Comparison of ENCODE assay signal across 8 cellular contexts in genomic region chr11:125451400-125452124, GRCh38. TPM values are rescaled to one million over a fixed set of nuclear protein-coding genes. Genes with fewer than 3 reads are reported as not detected.
DNase-seq lines count a peak whose midpoint lies in the region; ATAC-seq lines count a peak whose summit lies in the region.

No MANE protein-coding gene starts in this region.

- no peaks in the 10 kb centered on the region for H3K9me3 Mint-ChIP-seq in activated naive CD4-positive, alpha-beta T cell treated with anti-CD3 and anti-CD28 coated beads for 36 hours

- ATAC-seq in GM19455 (IDR thresholded peaks at IDR 0.05; ENCODE audit: unreplicated experiment): no peak

- DNase-seq in activated naive CD4-positive, alpha-beta T cell treated with anti-CD3 and anti-CD28 coated beads for 36 hours: peak; percentile 49
- DNase-seq in activated naive CD4-positive, alpha-beta T cell (lab: John Stamatoyannopoulos, UW): no peak
- DNase-seq in NCI-H1092 treated with DMSO at 0.1 percent for 48 hours (lab: John Stamatoyannopoulos, UW) (peak; percentile 64), ecto neural progenitor cell (ENCODE audit: low spot score) (peak; percentile 90), midbrain (lab: John Stamatoyannopoulos, UW) (peak; percentile 92), HK-2 (ENCODE audit: unreplicated experiment) (no peak), GM03348 (ENCODE audit: low spot score) (no peak)

- H3K4me3 Mint-ChIP-seq in activated naive CD4-positive, alpha-beta T cell treated with anti-CD3 and anti-CD28 coated beads for 36 hours: no peak overlapping the region

- no peaks in the 10 kb centered on the region for H3K36me3 Mint-ChIP-seq in activated naive CD4-positive, alpha-beta T cell treated with anti-CD3 and anti-CD28 coated beads for 36 hours (ENCODE audit: low read depth)

- H3K27ac Mint-ChIP-seq in activated naive CD4-positive, alpha-beta T cell treated with anti-CD3 and anti-CD28 coated beads for 36 hours: no peak overlapping the region

- intact Hi-C loops in activated naive CD4-positive, alpha-beta T cell treated with anti-CD3 and anti-CD28 coated beads for 36 hours (cut with micrococcal nuclease): no loop called here

- CTCF ChIA-PET in activated naive CD4-positive, alpha-beta T cell treated with anti-CD3 and anti-CD28 coated beads for 36 hours (lab: Charles Lee): interaction anchor here (0.5 to 3.1 kb wide), 10 partner anchors 12 to 123 kb away, joined by 3 to 13 read pairs (median 5); no protein-coding TSS in a partner anchor

- no peaks in the 10 kb centered on the region for H3K27me3 Mint-ChIP-seq in activated naive CD4-positive, alpha-beta T cell treated with anti-CD3 and anti-CD28 coated beads for 36 hours (ENCODE audit: low read depth)

- H3K4me1 Mint-ChIP-seq in activated naive CD4-positive, alpha-beta T cell treated with anti-CD3 and anti-CD28 coated beads for 36 hours (ENCODE audit: low read depth): peaks cover 10% of the 10 kb centered on the region

RNA-seq across cellular contexts. Expression of gene FEZ1, which starts 44.5 kb away (rescaled TPM):
- total RNA-seq in activated naive CD4-positive, alpha-beta T cell treated with anti-CD3 and anti-CD28 coated beads for 36 hours: 1 to 10 TPM; 6.1 to 6.3 TPM

Comparison
In these comparisons a context has a peak if more than half of its experiments do, and no peak if none do; other contexts are left out.
1. DNase-seq: peak in activated naive CD4-positive, alpha-beta T cell treated with anti-CD3 and anti-CD28 coated beads for 36 hours (single experiment), NCI-H1092 treated with DMSO at 0.1 percent for 48 hours (single experiment), ecto neural progenitor cell (single experiment) and midbrain (single experiment); none in activated naive CD4-positive, alpha-beta T cell (0 of 4), HK-2 (single experiment) and GM03348 (single experiment).